In the genomic region with DNA sequence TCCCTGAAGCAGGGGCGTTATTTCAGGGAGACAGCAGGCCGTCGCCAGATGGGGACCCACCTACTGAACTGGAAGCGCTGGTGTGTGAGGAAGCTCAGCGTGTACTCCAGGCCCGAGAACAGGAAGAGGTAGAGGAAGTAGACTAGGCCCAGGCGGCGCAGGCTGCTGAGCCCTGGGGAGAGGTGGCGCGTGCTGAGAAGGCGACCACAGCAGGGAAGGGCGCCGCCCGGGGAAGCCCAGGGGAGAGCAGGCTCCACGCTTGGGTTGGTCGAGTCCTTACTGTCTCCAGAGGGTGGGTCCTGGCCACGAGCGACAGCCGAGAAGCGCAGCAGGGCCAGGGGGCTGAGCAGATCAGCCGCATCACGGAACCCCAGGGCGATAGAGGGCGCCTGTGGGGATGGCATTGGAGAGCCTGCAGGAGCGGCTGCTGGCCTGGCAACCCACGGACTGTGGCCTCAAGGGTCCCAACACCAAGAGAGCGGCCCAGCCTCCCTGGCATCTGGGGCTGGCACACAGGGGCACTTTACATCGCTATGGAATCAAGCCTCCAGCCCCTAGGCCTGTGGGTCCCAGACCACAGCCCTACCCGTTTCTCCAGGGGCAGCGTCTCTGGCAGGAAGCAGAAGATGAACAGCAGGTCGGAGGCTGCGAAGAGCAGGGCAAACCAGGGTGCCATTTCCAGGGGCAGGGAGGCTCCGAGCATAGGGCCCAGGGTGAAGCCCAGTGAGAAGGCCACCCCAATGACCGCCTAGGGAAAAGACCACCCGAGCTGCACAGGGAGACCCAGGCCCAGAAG, we compare ENCODE assay signal across 8 cellular contexts. TPM values are rescaled to one million over a fixed set of nuclear protein-coding genes. Genes with fewer than 3 reads are reported as not detected.
A peak's percentile ranks its signal among the peaks of the same experiment; 100 is the strongest.
DNase-seq lines count a peak whose midpoint lies in the region; ATAC-seq, FAIRE-seq and TF ChIP-seq lines count a peak whose summit lies in the region.

No MANE protein-coding gene starts in this region.

- H3K36me3 ChIP-seq in neural progenitor cell: no peaks in the 10 kb centered on the region

- DNase-seq in GM18507 (ENCODE audit: extremely low spot score, insufficient read length, low read depth) (no peak), T-helper 17 cell (peak; percentile 42 to 55 (median 52)), coronary artery (ENCODE audit: low spot score) (peak; percentile 80), neural progenitor cell (ENCODE audit: low spot score) (no peak), ecto neural progenitor cell (ENCODE audit: low spot score) (no peak), HCEC 1CT (no peak), HTR-8/SVneo (ENCODE audit: insufficient read length, low spot score) (no peak)

- no peaks in the 10 kb centered on the region for H3K9me3 Mint-ChIP-seq in neural progenitor cell

- no peak overlapping the region for H3K4me2 ChIP-seq in neural progenitor cell

- peak; percentile 33 for ATAC-seq in HG02840 (IDR thresholded peaks at IDR 0.05; ENCODE audit: low FRiP score, unreplicated experiment)
- peak; percentile 60 for ATAC-seq in T-helper 17 cell

- H3K27ac ChIP-seq in coronary artery: peak overlapping the region in 1 of 2 donors; percentile 94
- H3K27ac ChIP-seq in neural progenitor cell: peak overlapping the region; percentile 29

- no peak overlapping the region for H2AFZ ChIP-seq in neural progenitor cell (replicated peaks)

- H3K27me3 Mint-ChIP-seq in T-helper 17 cell (no peaks in the 10 kb centered on the region), neural progenitor cell (ENCODE audit: insufficient read depth, low read depth) (peaks cover 9% of the 10 kb centered on the region)

- no peak overlapping the region for H3K4me3 ChIP-seq in coronary artery
- H3K4me3 ChIP-seq in neural progenitor cell: no peak overlapping the region

- H3K4me1 ChIP-seq in neural progenitor cell: peaks cover 15% of the 10 kb centered on the region

- H3K9ac ChIP-seq in neural progenitor cell: no peak overlapping the region

- H3K4me3 Mint-ChIP-seq in T-helper 17 cell (peak overlapping the region; percentile 94), neural progenitor cell (peak overlapping the region; percentile 90)

- peaks cover 2% of the 10 kb centered on the region for H3K36me3 Mint-ChIP-seq in T-helper 17 cell (ENCODE audit: low read depth)
- peaks cover 15% of the 10 kb centered on the region for H3K36me3 Mint-ChIP-seq in neural progenitor cell

- H3K79me2 ChIP-seq in neural progenitor cell (ENCODE audit: low read depth): peaks cover 36% of the 10 kb centered on the region

- H4K20me1 ChIP-seq in neural progenitor cell (ENCODE audit: low read depth): peaks cover 32% of the 10 kb centered on the region

- peaks cover 2% of the 10 kb centered on the region for H3K9me3 ChIP-seq in T-helper 17 cell (ENCODE audit: control insufficient read depth, low read length, poor library complexity, severe bottlenecking)
- no peaks in the 10 kb centered on the region for H3K9me3 ChIP-seq in neural progenitor cell (ENCODE audit: low read depth)

- peak; percentile 94 for FAIRE-seq in GM18507 (lab: Jason Lieb, UNC)
- FAIRE-seq in HTR-8/SVneo (lab: Jason Lieb, UNC): no peak

- H3K27ac Mint-ChIP-seq in T-helper 17 cell: peak overlapping the region; percentile 95
- H3K27ac Mint-ChIP-seq in neural progenitor cell: no peak overlapping the region

- H3K27me3 ChIP-seq in neural progenitor cell: no peaks in the 10 kb centered on the region

- H3K4me1 Mint-ChIP-seq in T-helper 17 cell: peaks cover 29% of the 10 kb centered on the region
- H3K4me1 Mint-ChIP-seq in neural progenitor cell: peaks cover 23% of the 10 kb centered on the region

- peaks cover 28% of the 10 kb centered on the region for H3F3A ChIP-seq in neural progenitor cell (ENCODE audit: low read depth)

- TF ChIP-seq CTCF in coronary artery (IDR thresholded peaks at IDR 0.05) (no peak), neural progenitor cell (IDR thresholded peaks at IDR 0.05) (no peak)

RNA-seq across cellular contexts. Expression of a gene that starts 31.2 kb away (rescaled TPM):
- total RNA-seq in T-helper 17 cell (10 to 100 TPM; 32.8 to 34.0 TPM), neural progenitor cell (ENCODE audit: low replicate concordance) (16.8 and 22.0 TPM in 2 replicates)

RNA-seq across cellular contexts. Expression of a gene that starts 31.4 kb away (rescaled TPM):
- total RNA-seq in T-helper 17 cell (1 to 10 TPM; 1.7 to 3.6 TPM), neural progenitor cell (ENCODE audit: low replicate concordance) (1.3 and 3.2 TPM in 2 replicates)

Comparison
In these comparisons a context has a peak if more than half of its experiments do, and no peak if none do; other contexts are left out.
1. DNase-seq: peak in T-helper 17 cell (3 of 3) and coronary artery (single experiment); none in GM18507 (single experiment), neural progenitor cell (single experiment), ecto neural progenitor cell (single experiment), HCEC 1CT (single experiment) and HTR-8/SVneo (single experiment).